ENCODE assay signal across 10 cellular contexts in the genomic region with DNA sequence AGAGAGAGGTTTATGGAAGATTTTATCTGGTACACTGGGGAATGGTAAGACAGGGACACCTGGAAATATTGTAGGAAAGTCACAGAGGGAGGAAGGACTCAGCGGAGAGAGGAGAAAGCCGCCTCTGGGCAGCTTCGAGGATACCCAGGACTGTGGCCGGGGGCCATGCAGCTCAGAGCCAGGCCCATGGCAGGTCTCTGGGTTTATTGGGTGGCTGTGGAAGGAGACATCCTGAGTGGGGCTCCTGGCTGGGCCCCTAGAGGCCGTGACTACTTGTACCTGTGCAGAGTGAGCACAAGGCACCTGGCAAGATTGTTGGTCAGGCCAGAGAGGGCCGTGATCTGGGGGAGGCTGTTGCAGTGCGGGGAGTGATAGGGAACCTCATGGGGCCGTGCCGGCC. TPM values are rescaled to one million over a fixed set of nuclear protein-coding genes. Genes with fewer than 3 reads are reported as not detected.
DNase-seq lines count a peak whose midpoint lies in the region; ATAC-seq and TF ChIP-seq lines count a peak whose summit lies in the region.
"Had no signal": no experiment of that assay in that cellular context is flagged by ENCODE, and none has a peak within 500 bp of the region (broad histone marks: within the 10 kb centered on the region; RNA-seq: fewer than 3 reads in every experiment).

No MANE protein-coding gene starts in this region.

- H4K20me1 ChIP-seq in SK-N-SH (ENCODE audit: insufficient read depth) (peaks cover 72% of the 10 kb centered on the region), smooth muscle cell (ENCODE audit: low read depth) (peaks cover 69% of the 10 kb centered on the region)

- H3K4me1 Mint-ChIP-seq in activated CD8-positive, alpha-beta T cell treated with anti-CD3 and anti-CD28 coated beads, Interleukin-2, amount 10 ng/mL, durations not matched to agents 7 days and 5 days (ENCODE audit: low read depth), result peaks cover 70% of the 10 kb centered on the region

- H3K4me3 ChIP-seq in SK-N-SH (ENCODE audit: low read depth in 2 of 2, low read length in 1 of 2) (no peak overlapping the region), fibroblast of villous mesenchyme (ENCODE audit: low read depth, low read length) (peak overlapping the region; percentile 12), smooth muscle cell (no peak overlapping the region)

- H3K9me3 Mint-ChIP-seq in activated CD8-positive, alpha-beta T cell treated with anti-CD3 and anti-CD28 coated beads, Interleukin-2, amount 10 ng/mL, durations not matched to agents 7 days and 5 days (ENCODE audit: insufficient read depth), result no peaks in the 10 kb centered on the region

- no peak overlapping the region for H2AFZ ChIP-seq in SK-N-SH (ENCODE audit: low read depth)
- no peak overlapping the region for H2AFZ ChIP-seq in smooth muscle cell (ENCODE audit: low read depth)

- DNase-seq in SK-N-SH (no peak), fibroblast of villous mesenchyme (ENCODE audit: low read depth) (no peak), smooth muscle cell (lab: John Stamatoyannopoulos, UW; ENCODE audit: unreplicated experiment) (no peak), NCI-H345 treated with DMSO at 0.1 percent for 48 hours (lab: John Stamatoyannopoulos, UW; ENCODE audit: unreplicated experiment) (no peak), SIG-M5 (lab: John Stamatoyannopoulos, UW) (no peak)
- DNase-seq in activated CD8-positive, alpha-beta T cell treated with anti-CD3 and anti-CD28 coated beads, Interleukin-2, amount 10 ng/mL, durations not matched to agents 7 days and 5 days, result no peak
- DNase-seq: 8988T, MM.1S had no signal

- no peaks in the 10 kb centered on the region for H3K27me3 ChIP-seq in SK-N-SH (ENCODE audit: insufficient read depth)
- H3K27me3 ChIP-seq in smooth muscle cell (ENCODE audit: low read depth), result no peaks in the 10 kb centered on the region

- H3K36me3 ChIP-seq in SK-N-SH (replicated peaks in 1 of 2; ENCODE audit: control insufficient read depth in 1 of 2, insufficient read depth in 2 of 2, low read length in 1 of 2), result peaks cover 0 to 10% of the 10 kb centered on the region in 2 experiments
- H3K36me3 ChIP-seq in smooth muscle cell (ENCODE audit: low read depth), result no peaks in the 10 kb centered on the region

- WGBS in SK-N-SH (ENCODE audit: low lambda C conversion rate), result 97% methylated on average over 4 of the region's 9 CpGs
- 94% methylated on average over 9 of the region's 9 CpGs for WGBS in smooth muscle cell (ENCODE audit: low lambda C conversion rate)

- peaks cover 7% of the 10 kb centered on the region for H3F3A ChIP-seq in SK-N-SH (replicated peaks; ENCODE audit: insufficient read depth)
- H3F3A ChIP-seq in smooth muscle cell (ENCODE audit: low read depth), result peaks cover 23% of the 10 kb centered on the region

- peak overlapping the region; percentile 99; the same call in 1 of the 2 replicates for H3K4me2 ChIP-seq in SK-N-SH
- H3K4me2 ChIP-seq in smooth muscle cell, result peak overlapping the region; percentile 95

- no peak for TF ChIP-seq EP300 in SK-N-SH (IDR thresholded peaks at IDR 0.05; ENCODE audit: borderline replicate concordance in 1 of 2, low read depth in 1 of 2, low read length in 1 of 2)

- H3K9me3 ChIP-seq in SK-N-SH, result no peaks in the 10 kb centered on the region
- no peaks in the 10 kb centered on the region for H3K9me3 ChIP-seq in smooth muscle cell (replicated peaks; ENCODE audit: low read depth)

- H3K9ac ChIP-seq in SK-N-SH, result no peak overlapping the region
- no peak overlapping the region for H3K9ac ChIP-seq in smooth muscle cell (ENCODE audit: low read depth)

- no peak for TF ChIP-seq RAD21 in SK-N-SH (IDR thresholded peaks at IDR 0.05; ENCODE audit: low read length)

- peaks cover 41% of the 10 kb centered on the region for H3K36me3 Mint-ChIP-seq in activated CD8-positive, alpha-beta T cell treated with anti-CD3 and anti-CD28 coated beads, Interleukin-2, amount 10 ng/mL, durations not matched to agents 7 days and 5 days (ENCODE audit: low read depth)

- CTCF ChIA-PET in SK-N-SH (lab: Yijun Ruan, JAX), result interaction anchor here (1.5 to 2.8 kb wide), 2 partner anchors 34 to 131 kb away, joined by 7 to 13 read pairs; no protein-coding TSS in a partner anchor
- CTCF ChIA-PET in activated CD8-positive, alpha-beta T cell treated with anti-CD3 and anti-CD28 coated beads, Interleukin-2, amount 10 ng/mL, durations not matched to agents 7 days and 5 days (lab: Charles Lee), result interaction anchor here (1.2 kb wide), 1 partner anchor 166 kb away, joined by 5 read pairs; no protein-coding TSS in a partner anchor

- H3K27ac ChIP-seq in SK-N-SH (ENCODE audit: low read depth in 2 of 2, low read length in 1 of 2) (no peak overlapping the region), smooth muscle cell (ENCODE audit: low read depth) (no peak overlapping the region)

- POLR2A ChIA-PET in SK-N-SH (lab: Yijun Ruan, JAX), result no interaction called here
- POLR2A ChIA-PET in activated CD8-positive, alpha-beta T cell treated with anti-CD3 and anti-CD28 coated beads, Interleukin-2, amount 10 ng/mL, durations not matched to agents 7 days and 5 days (lab: Charles Lee), result interaction anchor here (1.0 to 1.8 kb wide), 3 partner anchors 10 to 142 kb away, joined by 3 to 5 read pairs (median 5); a partner anchor contains a TSS

- H3K27ac Mint-ChIP-seq in activated CD8-positive, alpha-beta T cell treated with anti-CD3 and anti-CD28 coated beads, Interleukin-2, amount 10 ng/mL, durations not matched to agents 7 days and 5 days, result peak overlapping the region; percentile 92

- H3K79me2 ChIP-seq in SK-N-SH (ENCODE audit: insufficient read depth) (peaks cover 81% of the 10 kb centered on the region), smooth muscle cell (ENCODE audit: low read depth) (peaks cover 72% of the 10 kb centered on the region)

- TF ChIP-seq CTCF in SK-N-SH (IDR thresholded peaks at IDR 0.05), result no peak
- no peak for TF ChIP-seq CTCF in fibroblast of villous mesenchyme (IDR thresholded peaks at IDR 0.05; ENCODE audit: insufficient read depth, low read depth, low read length)
- TF ChIP-seq CTCF in smooth muscle cell (IDR thresholded peaks at IDR 0.05; ENCODE audit: borderline replicate concordance, insufficient read depth, poor library complexity, severe bottlenecking), result no peak

- H3K4me1 ChIP-seq in SK-N-SH (ENCODE audit: control insufficient read depth in 1 of 2, insufficient read depth in 2 of 2, low read depth in 1 of 2, low read length in 1 of 2) (peaks cover 10 to 29% of the 10 kb centered on the region in 2 experiments; a peak in 3 of 4 replicates), smooth muscle cell (ENCODE audit: low read depth) (peaks cover 20% of the 10 kb centered on the region)

- no peaks in the 10 kb centered on the region for H3K9me2 ChIP-seq in SK-N-SH

- H3K4me3 Mint-ChIP-seq in activated CD8-positive, alpha-beta T cell treated with anti-CD3 and anti-CD28 coated beads, Interleukin-2, amount 10 ng/mL, durations not matched to agents 7 days and 5 days, result peak overlapping the region; percentile 91

- ATAC-seq in SK-N-SH treated with all-trans-retinoic acid at 6 μM for 48 hours (no peak), HG02981 (IDR thresholded peaks at IDR 0.05; ENCODE audit: unreplicated experiment) (no peak)
- ATAC-seq in activated CD8-positive, alpha-beta T cell treated with anti-CD3 and anti-CD28 coated beads, Interleukin-2, amount 10 ng/mL, durations not matched to agents 7 days and 5 days, result no peak

- H3K27me3 Mint-ChIP-seq in activated CD8-positive, alpha-beta T cell treated with anti-CD3 and anti-CD28 coated beads, Interleukin-2, amount 10 ng/mL, durations not matched to agents 7 days and 5 days (ENCODE audit: low read depth), result no peaks in the 10 kb centered on the region

TF ChIP-seq in SK-N-SH treated with all-trans-retinoic acid at 6 μM for 48 hours, 23 proteins besides CTCF, POLR2A, EP300 and RAD21 (continues in another document):
- no peak for TF ChIP-seq CSDC2 (CRISPR knock-in tag; IDR thresholded peaks at IDR 0.05)

RNA-seq across cellular contexts. Expression of a gene that starts 3.4 kb away (rescaled TPM):
- polyA plus RNA-seq in SK-N-SH (2012; rRNA removed), result 43.8 and 54.3 TPM in 2 replicates
- 41.8 and 45.0 TPM in 2 replicates for polyA plus RNA-seq in SK-N-SH (2012; cell fraction: cytosol; rRNA removed)
- polyA plus RNA-seq in SK-N-SH (2012; cell fraction: nucleus; rRNA removed), result 102 and 111 TPM in 2 replicates
- total RNA-seq in activated CD8-positive, alpha-beta T cell treated with anti-CD3 and anti-CD28 coated beads, Interleukin-2, amount 10 ng/mL, durations not matched to agents 7 days and 5 days, result 100 to 1,000 TPM; 264 to 270 TPM
- total RNA-seq in fibroblast of villous mesenchyme, result 54.4 and 61.7 TPM in 2 replicates
- total RNA-seq in smooth muscle cell, result 33.7 and 41.7 TPM in 2 replicates
- polyA plus RNA-seq in smooth muscle cell, result 35.5 and 37.0 TPM in 2 replicates

RNA-seq across cellular contexts. Expression of a gene that starts 9.4 kb away (rescaled TPM):
- 76.5 and 85.3 TPM in 2 replicates for polyA plus RNA-seq in SK-N-SH (2012; rRNA removed)
- polyA plus RNA-seq in SK-N-SH (2012; cell fraction: cytosol; rRNA removed), result 32.5 and 58.6 TPM in 2 replicates
- 41.2 and 45.7 TPM in 2 replicates for polyA plus RNA-seq in SK-N-SH (2012; cell fraction: nucleus; rRNA removed)
- total RNA-seq in activated CD8-positive, alpha-beta T cell treated with anti-CD3 and anti-CD28 coated beads, Interleukin-2, amount 10 ng/mL, durations not matched to agents 7 days and 5 days, result 10 to 100 TPM; 26.2 to 26.8 TPM
- total RNA-seq in fibroblast of villous mesenchyme, result 23.3 and 29.6 TPM in 2 replicates
- 15.8 and 22.3 TPM in 2 replicates for total RNA-seq in smooth muscle cell
- polyA plus RNA-seq in smooth muscle cell, result 35.2 and 47.4 TPM in 2 replicates

RNA-seq across cellular contexts. Expression of a gene that starts 27.1 kb away (rescaled TPM):
- polyA plus RNA-seq in SK-N-SH (2012; rRNA removed) (52.5 and 66.4 TPM in 2 replicates), smooth muscle cell (226 and 245 TPM in 2 replicates)
- polyA plus RNA-seq in SK-N-SH (2012; cell fraction: cytosol; rRNA removed), result 22.6 and 43.2 TPM in 2 replicates
- 49.8 and 83.8 TPM in 2 replicates for polyA plus RNA-seq in SK-N-SH (2012; cell fraction: nucleus; rRNA removed)
- 100 to 1,000 TPM; 122 to 127 TPM for total RNA-seq in activated CD8-positive, alpha-beta T cell treated with anti-CD3 and anti-CD28 coated beads, Interleukin-2, amount 10 ng/mL, durations not matched to agents 7 days and 5 days
- total RNA-seq in fibroblast of villous mesenchyme (33.7 and 61.2 TPM in 2 replicates), smooth muscle cell (62.7 and 95.8 TPM in 2 replicates)

RNA-seq across cellular contexts. Expression of a gene that starts 27.4 kb away (rescaled TPM):
- polyA plus RNA-seq in SK-N-SH (2012; rRNA removed) (2,836 and 3,749 TPM in 2 replicates), smooth muscle cell (1,180 and 1,250 TPM in 2 replicates)
- 2,019 and 3,381 TPM in 2 replicates for polyA plus RNA-seq in SK-N-SH (2012; cell fraction: cytosol; rRNA removed)
- polyA plus RNA-seq in SK-N-SH (2012; cell fraction: nucleus; rRNA removed), result 943 and 2,115 TPM in 2 replicates
- 1,000 to 10,000 TPM; 1,384 TPM for total RNA-seq in activated CD8-positive, alpha-beta T cell treated with anti-CD3 and anti-CD28 coated beads, Interleukin-2, amount 10 ng/mL, durations not matched to agents 7 days and 5 days
- total RNA-seq in fibroblast of villous mesenchyme (346 and 444 TPM in 2 replicates), smooth muscle cell (2,033 and 2,744 TPM in 2 replicates)

RNA-seq across cellular contexts. Expression of a gene that starts 39.1 kb away (rescaled TPM):
- polyA plus RNA-seq in SK-N-SH (2012; rRNA removed) (1.3 and 1.8 TPM in 2 replicates), smooth muscle cell (0.30 and 1.0 TPM in 2 replicates)
- polyA plus RNA-seq in SK-N-SH (2012; cell fraction: cytosol; rRNA removed), result 0.59 and 1.3 TPM in 2 replicates
- 4.1 and 5.2 TPM in 2 replicates for polyA plus RNA-seq in SK-N-SH (2012; cell fraction: nucleus; rRNA removed)
- total RNA-seq in activated CD8-positive, alpha-beta T cell treated with anti-CD3 and anti-CD28 coated beads, Interleukin-2, amount 10 ng/mL, durations not matched to agents 7 days and 5 days, result not detected
- total RNA-seq in fibroblast of villous mesenchyme (0.32 and 0.43 TPM in 2 replicates), smooth muscle cell (0.09 and 0.18 TPM in 2 replicates)
